Comparison of ENCODE assay signal across 2 cellular contexts in genomic region chr20:37325206-37325605, GRCh38.
TF ChIP-seq lines count a peak whose summit lies in the region.

No MANE protein-coding gene starts in this region.

TF ChIP-seq in SK-N-SH, 30 proteins besides CTCF, POLR2A, EP300 and RAD21 (continued from another document):
- TF ChIP-seq USF1 (IDR thresholded peaks at IDR 0.05; ENCODE audit: borderline replicate concordance, low read depth) (no peak), FOSL2 (IDR thresholded peaks at IDR 0.05; ENCODE audit: borderline replicate concordance, low read depth) (no peak), MAX (IDR thresholded peaks at IDR 0.05; ENCODE audit: low read depth) (no peak), FOXM1 (IDR thresholded peaks at IDR 0.05; ENCODE audit: low read depth) (no peak), USF2 (IDR thresholded peaks at IDR 0.05; ENCODE audit: borderline replicate concordance, low read depth, low read length) (no peak)
TF ChIP-seq in SK-N-SH: peak in this region for 1.

TF ChIP-seq in SK-N-SH treated with all-trans-retinoic acid at 6 μM for 48 hours, 23 proteins besides CTCF, POLR2A, EP300 and RAD21 (continued from another document):
- TF ChIP-seq RARB (CRISPR knock-in tag; IDR thresholded peaks at IDR 0.05) (no peak), ZC3H10 (CRISPR knock-in tag; IDR thresholded peaks at IDR 0.05) (no peak), ZNF70 (CRISPR knock-in tag; IDR thresholded peaks at IDR 0.05) (no peak), ISL1 (CRISPR knock-in tag; IDR thresholded peaks at IDR 0.05) (no peak), GLIS3 (CRISPR knock-in tag; IDR thresholded peaks at IDR 0.05) (no peak), ESRRG (CRISPR knock-in tag; IDR thresholded peaks at IDR 0.05) (no peak), TSHZ2 (CRISPR knock-in tag; IDR thresholded peaks at IDR 0.05) (no peak), POU6F1 (CRISPR knock-in tag; IDR thresholded peaks at IDR 0.05; ENCODE audit: borderline replicate concordance, low read depth) (no peak), ZNF565 (CRISPR knock-in tag; conservative IDR thresholded peaks at IDR 0.05; ENCODE audit: low read depth) (no peak)
